8 cellular contexts compared by ENCODE assay signal in the genomic region with DNA sequence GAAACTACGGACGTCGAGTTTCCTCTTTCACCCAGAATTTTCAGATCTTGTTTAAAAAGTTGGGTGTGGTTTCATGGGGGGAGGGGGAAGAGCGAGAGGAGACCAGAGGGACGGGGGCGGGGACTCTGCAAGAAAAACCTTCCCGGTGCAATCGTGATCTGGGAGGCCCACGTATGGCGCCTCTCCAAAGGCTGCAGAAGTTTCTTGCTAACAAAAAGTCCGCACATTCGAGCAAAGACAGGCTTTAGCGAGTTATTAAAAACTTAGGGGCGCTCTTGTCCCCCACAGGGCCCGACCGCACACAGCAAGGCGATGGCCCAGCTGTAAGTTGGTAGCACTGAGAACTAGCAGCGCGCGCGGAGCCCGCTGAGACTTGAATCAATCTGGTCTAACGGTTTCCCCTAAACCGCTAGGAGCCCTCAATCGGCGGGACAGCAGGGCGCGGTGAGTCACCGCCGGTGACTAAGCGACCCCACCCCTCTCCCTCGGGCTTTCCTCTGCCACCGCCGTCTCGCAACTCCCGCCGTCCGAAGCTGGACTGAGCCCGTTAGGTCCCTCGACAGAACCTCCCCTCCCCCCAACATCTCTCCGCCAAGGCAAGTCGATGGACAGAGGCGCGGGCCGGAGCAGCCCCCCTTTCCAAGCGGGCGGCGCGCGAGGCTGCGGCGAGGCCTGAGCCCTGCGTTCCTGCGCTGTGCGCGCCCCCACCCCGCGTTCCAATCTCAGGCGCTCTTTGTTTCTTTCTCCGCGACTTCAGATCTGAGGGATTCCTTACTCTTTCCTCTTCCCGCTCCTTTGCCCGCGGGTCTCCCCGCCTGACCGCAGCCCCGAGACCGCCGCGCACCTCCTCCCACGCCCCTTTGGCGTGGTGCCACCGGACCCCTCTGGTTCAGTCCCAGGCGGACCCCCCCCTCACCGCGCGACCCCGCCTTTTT. TPM values are rescaled to one million over a fixed set of nuclear protein-coding genes. Genes with fewer than 3 reads are reported as not detected.
DNase-seq lines count a peak whose midpoint lies in the region; ATAC-seq and TF ChIP-seq lines count a peak whose summit lies in the region.

A gene (plus strand): TSS at position 161 of the 935 bp plus-strand sequence. CDS start 1,182 bp downstream, outside the sequence.

- H2BK15ac ChIP-seq in mesendoderm (replicated peaks; ENCODE audit: low read depth), result no peak within 1 kb of the TSS

- peak within 1 kb of the TSS; percentile 100 for H3K27ac Mint-ChIP-seq in effector memory CD8-positive, alpha-beta T cell

- peak within 1 kb of the TSS; percentile 22 for H3K4ac ChIP-seq in mesendoderm (ENCODE audit: low read depth, low read length)

- peaks cover 18% of the 10 kb centered on the region for H3K79me2 ChIP-seq in mesendoderm (ENCODE audit: control insufficient read depth, insufficient read depth, low read length)

- peak within 1 kb of the TSS; percentile 99 for H3K27ac ChIP-seq in mesendoderm (ENCODE audit: low read depth, low read length)

- peak within 1 kb of the TSS; percentile 51 for H3K18ac ChIP-seq in mesendoderm (ENCODE audit: low read length)

- H2BK5ac ChIP-seq in mesendoderm (ENCODE audit: low read length), result no peak within 1 kb of the TSS

- peak within 1 kb of the TSS; percentile 92 for H3K56ac ChIP-seq in mesendoderm (ENCODE audit: low read length)

- TF ChIP-seq CTCF in GM12864 (IDR thresholded peaks at IDR 0.05; ENCODE audit: low read depth, low read length, missing control alignments), result no peak

- H3K36me3 ChIP-seq in mesendoderm (ENCODE audit: control insufficient read depth, insufficient read depth, low read length), result peaks cover 3% of the 10 kb centered on the region

- no peaks in the 10 kb centered on the region for H3K9me3 Mint-ChIP-seq in effector memory CD8-positive, alpha-beta T cell

- H3K36me3 Mint-ChIP-seq in effector memory CD8-positive, alpha-beta T cell (ENCODE audit: insufficient read depth), result peaks cover 71% of the 10 kb centered on the region

- peak within 1 kb of the TSS; percentile 93 to 94 for H3K4me3 Mint-ChIP-seq in effector memory CD8-positive, alpha-beta T cell

- H3K4me3 ChIP-seq in GM12864 (ENCODE audit: low read depth, low read length), result peak within 1 kb of the TSS; percentile 59
- H3K4me3 ChIP-seq in mesendoderm (ENCODE audit: low read length), result peak within 1 kb of the TSS; percentile 46

- peaks cover 43 to 55% of the 10 kb centered on the region in 2 donors for H3K4me1 Mint-ChIP-seq in effector memory CD8-positive, alpha-beta T cell (ENCODE audit: low read depth in 2 of 2)

- H3K79me1 ChIP-seq in mesendoderm (ENCODE audit: low read length), result peaks cover 6% of the 10 kb centered on the region

- H3K4me2 ChIP-seq in mesendoderm (ENCODE audit: low read length), result peak within 1 kb of the TSS; percentile 65

- H4K8ac ChIP-seq in mesendoderm (ENCODE audit: low read depth, low read length), result no peak within 1 kb of the TSS

- H3K9ac ChIP-seq in mesendoderm (ENCODE audit: low read length), result peak within 1 kb of the TSS; percentile 83

- H3K27me3 Mint-ChIP-seq in effector memory CD8-positive, alpha-beta T cell, result no peaks in the 10 kb centered on the region

- no peaks in the 10 kb centered on the region for H3K27me3 ChIP-seq in mesendoderm (ENCODE audit: insufficient read depth, low read length, poor library complexity)

- H4K5ac ChIP-seq in mesendoderm (ENCODE audit: low read length), result no peak within 1 kb of the TSS

- peak within 1 kb of the TSS; percentile 75 for H2BK120ac ChIP-seq in mesendoderm (ENCODE audit: low read depth, low read length)

- no CpG with 5 or more reads among the region's 78 CpGs for WGBS in mesendoderm (ENCODE audit: extremely low coverage, insufficient coverage, low lambda C conversion rate)

- no peak within 1 kb of the TSS for H3K23ac ChIP-seq in mesendoderm (ENCODE audit: low read length)

- peak; percentile 74 for DNase-seq in GM12864 (ENCODE audit: low read depth)
- DNase-seq in NCI-H446 treated with DMSO at 0.1 percent for 48 hours (lab: John Stamatoyannopoulos, UW), result peak; percentile 60
- DNase-seq in activated CD8-positive, alpha-beta memory T cell treated with anti-CD3 and anti-CD28 coated beads for 4 hours (ENCODE audit: low read depth in 2 of 2), result peak; percentile 75 to 79
- peak; percentile 80 to 82 (median 81) for DNase-seq in effector memory CD8-positive, alpha-beta T cell
- DNase-seq in mesendoderm, result peak; percentile 97
- peak; percentile 75 for DNase-seq in stimulated activated CD8-positive, alpha-beta memory T cell treated with anti-CD3 and anti-CD28 coated beads, Interleukin-15, amount 100 ng/mL, for 1 hour (ENCODE audit: low read depth)
- DNase-seq in NCI-H187 (lab: John Stamatoyannopoulos, UW), result no peak

- H3K4me1 ChIP-seq in mesendoderm (ENCODE audit: control insufficient read depth, low read depth, low read length), result peaks cover 8% of the 10 kb centered on the region

- H2AK5ac ChIP-seq in mesendoderm (ENCODE audit: low read length), result no peak within 1 kb of the TSS

- ATAC-seq in HG02588 (IDR thresholded peaks at IDR 0.05; ENCODE audit: unreplicated experiment), result peak; percentile 34
- peak; percentile 42 for ATAC-seq in effector memory CD8-positive, alpha-beta T cell (replicated peaks)

RNA-seq across cellular contexts. Expression of the gene that starts here (rescaled TPM):
- 253 TPM for polyA plus RNA-seq in mesendoderm (2013, experiment 1 of 2)
- polyA plus RNA-seq in mesendoderm (2013, experiment 2 of 2), result 277 TPM

Comparison
In these comparisons a context has a peak if more than half of its experiments do, and no peak if none do; other contexts are left out.
1. DNase-seq: peak in GM12864 (single experiment), NCI-H446 treated with DMSO at 0.1 percent for 48 hours (single experiment), activated CD8-positive, alpha-beta memory T cell treated with anti-CD3 and anti-CD28 coated beads for 4 hours (2 of 2), effector memory CD8-positive, alpha-beta T cell (3 of 3), mesendoderm (single experiment) and stimulated activated CD8-positive, alpha-beta memory T cell treated with anti-CD3 and anti-CD28 coated beads, Interleukin-15, amount 100 ng/mL, for 1 hour (single experiment); none in NCI-H187 (0 of 2).